11 cellular contexts compared by ENCODE assay signal in genomic region chr5:140242099-140242498, GRCh38.
DNase-seq lines count a peak whose midpoint lies in the region; ATAC-seq and TF ChIP-seq lines count a peak whose summit lies in the region.
"Had no signal": no experiment of that assay in that cellular context is flagged by ENCODE, and none has a peak within 500 bp of the region (broad histone marks: within the 10 kb centered on the region; RNA-seq: fewer than 3 reads in every experiment).

No MANE protein-coding gene starts in this region.

- H3K9me2 ChIP-seq in GM23338 (ENCODE audit: insufficient read depth): no peaks in the 10 kb centered on the region

- peak; percentile 70 for DNase-seq in GM23338 (ENCODE audit: low spot score)
- peak in 1 of 7 donors; percentile 16 for DNase-seq in adrenal gland
- no peak for DNase-seq in heart left ventricle
- no peak for DNase-seq in iPS-NIHi11 (ENCODE audit: low spot score)
- DNase-seq in HK-2 (ENCODE audit: unreplicated experiment): no peak
- DNase-seq in OCI-M2 (lab: John Stamatoyannopoulos, UW; ENCODE audit: unreplicated experiment): no peak
- DNase-seq: NCI-H2107; stimulated activated CD4-positive, alpha-beta T cell treated with anti-CD3 and anti-CD28 coated beads, Interleukin-15, amount 100 ng/mL, for 24 hours; T-cell had no signal

- H2AFZ ChIP-seq in GM23338: no peak overlapping the region

- 78 to 86% (median 83%) methylated on average over 5 of the region's 5 CpGs for WGBS in adrenal gland, 4 donors
- 36 to 65% (median 50%) methylated on average over 5 of the region's 5 CpGs for WGBS in heart left ventricle, 4 donors

- H3K27me3 Mint-ChIP-seq in GM23338 (ENCODE audit: insufficient read depth, low read depth, poor library complexity): peaks cover 29% of the 10 kb centered on the region
- H3K27me3 Mint-ChIP-seq: T-cell had no signal

- H3K27ac Mint-ChIP-seq in GM23338: no peak overlapping the region
- H3K27ac Mint-ChIP-seq: T-cell had no signal

- no peaks in the 10 kb centered on the region for H3K36me3 ChIP-seq in GM23338 (ENCODE audit: insufficient read depth)
- H3K36me3 ChIP-seq in adrenal gland (replicated peaks in 1 of 2): peaks cover 0 to 15% of the 10 kb centered on the region in 2 donors
- peaks cover 0 to 21% (median 18%) of the 10 kb centered on the region in 9 donors for H3K36me3 ChIP-seq in heart left ventricle
- peaks cover 14 to 20% (median 15%) of the 10 kb centered on the region in 3 donors for H3K36me3 ChIP-seq in skeletal muscle tissue (ENCODE audit: control insufficient read depth in 3 of 3, insufficient read depth in 3 of 3, low read length in 3 of 3)

- peaks cover 12% of the 10 kb centered on the region; the same call in 1 of the 2 replicates for H3F3A ChIP-seq in GM23338 (replicated peaks; ENCODE audit: low read depth)

- H4K20me1 ChIP-seq in GM23338 (replicated peaks; ENCODE audit: insufficient read depth): peaks cover 7% of the 10 kb centered on the region; the same call in 1 of the 2 replicates

- H3K4me2 ChIP-seq in GM23338: no peak overlapping the region

- H3K4me1 ChIP-seq in GM23338 (ENCODE audit: insufficient read depth) (peaks cover 26% of the 10 kb centered on the region), adrenal gland (replicated peaks in 1 of 2) (peaks cover 42 to 68% of the 10 kb centered on the region in 2 donors), heart left ventricle (peaks cover 19 to 90% (median 73%) of the 10 kb centered on the region in 12 donors), skeletal muscle tissue (ENCODE audit: control insufficient read depth in 3 of 3, insufficient read depth in 3 of 3, low read length in 3 of 3) (peaks cover 70 to 98% (median 97%) of the 10 kb centered on the region in 3 donors)

- TF ChIP-seq POLR2A in adrenal gland (IDR thresholded peaks at IDR 0.05) (no peak), heart left ventricle (IDR thresholded peaks at IDR 0.05) (no peak)

- no peak overlapping the region; the same call in 1 of the 2 replicates for H3K27ac ChIP-seq in GM23338 (ENCODE audit: low read depth)
- peak overlapping the region in 4 of 5 donors; percentile 38 to 79 (median 74) for H3K27ac ChIP-seq in adrenal gland
- H3K27ac ChIP-seq in heart left ventricle: peak overlapping the region; percentile 7 to 91 (median 81)
- peak overlapping the region; percentile 85 for H3K27ac ChIP-seq in skeletal muscle tissue (ENCODE audit: low read depth, low read length)

- peaks cover 14% of the 10 kb centered on the region; the same call in 2 of the 3 replicates for H3K36me3 Mint-ChIP-seq in GM23338 (ENCODE audit: low read depth)

- no peak overlapping the region; the same call in 2 of the 3 replicates for H3K4me3 Mint-ChIP-seq in GM23338
- H3K4me3 Mint-ChIP-seq: T-cell had no signal

- peak; percentile 25 for ATAC-seq in GM23338
- ATAC-seq in heart left ventricle: peak in 2 of 4 donors; percentile 1 to 15
- ATAC-seq in GM18870 (IDR thresholded peaks at IDR 0.05; ENCODE audit: unreplicated experiment): no peak
- ATAC-seq: T-cell had no signal

- H3K79me2 ChIP-seq in GM23338 (replicated peaks; ENCODE audit: insufficient read depth): peaks cover 3% of the 10 kb centered on the region; the same call in 1 of the 2 replicates

- peaks cover 42% of the 10 kb centered on the region for H3K4me1 Mint-ChIP-seq in GM23338

- H3K4me3 ChIP-seq in GM23338: no peak overlapping the region
- no peak overlapping the region for H3K4me3 ChIP-seq in adrenal gland
- H3K4me3 ChIP-seq in heart left ventricle: no peak overlapping the region
- H3K4me3 ChIP-seq in skeletal muscle tissue (ENCODE audit: low read length in 3 of 3): peak overlapping the region in 1 of 3 donors; percentile 69

- intact Hi-C loops in adrenal gland (cut with DNase I) (loop anchor here (5.0 kb wide), 2 partner anchors 65 to 105 kb away; partner anchors contain the start of genes CYSTM1 (in 1 of the 2) and HBEGF (in 1 of the 2)), heart left ventricle (cut with DNase I) (loop anchor here in 7 of 10 donors (2.0 to 10.0 kb wide), 6 partner anchors 65 to 473 kb away; partner anchors contain the start of gene CYSTM1 (in 3 of the 7))

- peak overlapping the region; percentile 46 to 74 (median 52) for H3K9ac ChIP-seq in skeletal muscle tissue (ENCODE audit: low read depth in 1 of 3, low read length in 3 of 3)

- H3K9me3 ChIP-seq in adrenal gland (replicated peaks in 1 of 3): no peaks in the 10 kb centered on the region
- no peaks in the 10 kb centered on the region for H3K9me3 ChIP-seq in heart left ventricle
- H3K9me3 ChIP-seq in skeletal muscle tissue (ENCODE audit: control insufficient read depth in 3 of 3, low read length in 3 of 3): no peaks in the 10 kb centered on the region

- no peaks in the 10 kb centered on the region for H3K27me3 ChIP-seq in GM23338 (ENCODE audit: insufficient read depth)
- no peaks in the 10 kb centered on the region for H3K27me3 ChIP-seq in adrenal gland
- no peaks in the 10 kb centered on the region for H3K27me3 ChIP-seq in heart left ventricle
- no peaks in the 10 kb centered on the region for H3K27me3 ChIP-seq in skeletal muscle tissue (ENCODE audit: control insufficient read depth in 3 of 3, insufficient read depth in 3 of 3, low read length in 3 of 3)

- H3K9me3 Mint-ChIP-seq in GM23338: no peaks in the 10 kb centered on the region; the same call in 2 of the 3 replicates
- H3K9me3 Mint-ChIP-seq: T-cell had no signal

- peak; percentile 54 to 55 for TF ChIP-seq CTCF in GM23338 (conservative IDR thresholded peaks at IDR 0.05; ENCODE audit: low read depth in 2 of 2)
- no peak for TF ChIP-seq CTCF in adrenal gland (IDR thresholded peaks at IDR 0.05)
- TF ChIP-seq CTCF in heart left ventricle (IDR thresholded peaks at IDR 0.05): peak in 5 of 12 donors; percentile 14 to 44 (median 32)

TF ChIP-seq in GM23338, 12 proteins besides CTCF, POLR2A, EP300 and RAD21 (continues in another document):
- TF ChIP-seq EZH2phosphoT487 (IDR thresholded peaks at IDR 0.05; ENCODE audit: unreplicated experiment) (no peak), JUNB (IDR thresholded peaks at IDR 0.05; ENCODE audit: unreplicated experiment) (no peak), ZNF114 (CRISPR knock-in tag; IDR thresholded peaks at IDR 0.05) (no peak), ETS1 (IDR thresholded peaks at IDR 0.05) (no peak), REST (IDR thresholded peaks at IDR 0.05; ENCODE audit: unreplicated experiment) (no peak), ZNF331 (CRISPR knock-in tag; IDR thresholded peaks at IDR 0.05; ENCODE audit: low read depth) (no peak), CREB1 (CRISPR knock-in tag; IDR thresholded peaks at IDR 0.05; ENCODE audit: low read depth) (no peak), STAT1 (IDR thresholded peaks at IDR 0.05; ENCODE audit: unreplicated experiment) (no peak), EZH2 (IDR thresholded peaks at IDR 0.05; ENCODE audit: low read depth, unreplicated experiment) (no peak), POLR2AphosphoS5 (IDR thresholded peaks at IDR 0.05; ENCODE audit: low read depth) (no peak)

Comparison
In these comparisons a context has a peak if more than half of its experiments do, and no peak if none do; other contexts are left out.
1. CTCF ChIP-seq: peak in GM23338 (2 of 2); none in adrenal gland (0 of 6).